In the genomic region with DNA sequence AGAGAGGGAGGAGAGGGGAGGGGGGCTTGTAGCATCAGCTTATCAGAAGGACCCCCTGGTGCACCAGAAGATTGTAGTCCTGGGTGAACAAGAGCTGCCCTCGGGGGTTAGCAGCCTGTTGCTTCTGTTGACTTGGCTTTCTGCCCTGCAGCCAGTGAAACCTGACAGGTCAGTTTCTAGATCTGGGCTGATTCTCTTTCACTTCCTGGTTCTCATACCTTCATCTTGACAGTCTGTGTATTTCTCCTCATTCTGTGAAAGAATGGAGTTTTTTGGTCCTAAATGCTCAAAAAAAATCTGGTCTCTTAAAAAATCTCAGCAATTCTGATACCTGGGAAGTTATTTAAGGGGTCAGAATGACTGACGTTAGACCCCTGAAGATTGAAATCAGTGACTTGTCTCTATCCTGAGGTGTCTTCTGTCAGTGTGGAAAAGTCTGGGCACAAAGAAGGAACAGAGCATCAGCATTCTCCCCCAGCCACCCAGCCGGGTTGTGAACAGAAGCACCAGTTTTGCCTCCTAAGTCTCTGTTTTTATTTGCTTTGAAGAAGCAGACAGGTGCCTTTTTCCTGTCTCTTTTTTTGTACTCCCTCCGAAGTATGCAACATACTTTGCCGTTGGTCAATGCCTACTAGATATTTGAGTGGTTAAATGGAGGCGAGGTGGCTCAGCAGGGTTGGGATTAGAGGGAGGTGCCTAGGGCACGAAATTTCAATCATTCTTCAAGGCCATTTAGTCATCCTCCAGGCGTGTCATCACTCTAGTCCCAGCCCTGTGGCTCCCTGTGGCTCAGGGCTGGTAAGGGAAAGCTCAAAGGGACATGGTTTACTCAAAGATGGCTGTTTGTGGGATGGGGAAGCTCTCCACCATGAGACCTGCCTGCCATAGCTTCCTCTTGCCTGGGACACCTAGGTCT, we compare ENCODE assay signal across 9 cellular contexts. TPM values are rescaled to one million over a fixed set of nuclear protein-coding genes. Genes with fewer than 3 reads are reported as not detected.
DNase-seq lines count a peak whose midpoint lies in the region; ATAC-seq, FAIRE-seq and TF ChIP-seq lines count a peak whose summit lies in the region.
"Had no signal": no experiment of that assay in that cellular context is flagged by ENCODE, and none has a peak within 500 bp of the region (broad histone marks: within the 10 kb centered on the region; RNA-seq: fewer than 3 reads in every experiment).

No MANE protein-coding gene starts in this region.

- no peak overlapping the region for H3K23ac ChIP-seq in H1 (ENCODE audit: insufficient read length)

- no peak overlapping the region for H2AFZ ChIP-seq in H1 (ENCODE audit: low read length)

- H3K4me1 ChIP-seq in A549 (peaks cover 27% of the 10 kb centered on the region), H1 (replicated peaks in 1 of 4; ENCODE audit: control insufficient read depth in 3 of 4, insufficient read depth in 4 of 4, low read length in 3 of 4) (peaks cover 11 to 21% (median 17%) of the 10 kb centered on the region in 4 experiments; a peak in 6 of 7 replicates), suprapubic skin (peaks cover 49% of the 10 kb centered on the region)

- no peaks in the 10 kb centered on the region for H3K23me2 ChIP-seq in H1 (ENCODE audit: low read depth, low read length)

- H3K79me2 ChIP-seq in H1 (ENCODE audit: control insufficient read depth in 1 of 2, insufficient read depth in 2 of 2, low read length in 2 of 2): peaks cover 0 to 74% of the 10 kb centered on the region in 2 experiments; a peak in 3 of 4 replicates

- TF ChIP-seq POLR2A in A549 (IDR thresholded peaks at IDR 0.05; ENCODE audit: low read length) (no peak), H1 (IDR thresholded peaks at IDR 0.05; ENCODE audit: control extremely low read depth in 1 of 2, low read depth in 2 of 2, low read length in 2 of 2) (no peak), suprapubic skin (IDR thresholded peaks at IDR 0.05) (no peak)

- POLR2A ChIA-PET in A549 (lab: Yijun Ruan, JAX): no interaction called here
- POLR2A ChIA-PET in H1 (lab: Charles Lee; ENCODE audit: partially characterized antibody): interaction anchor here (1.0 to 2.2 kb wide), 6 partner anchors 9 to 57 kb away, joined by 3 to 7 read pairs (median 4); no protein-coding TSS in a partner anchor

- H3K4ac ChIP-seq in H1 (replicated peaks; ENCODE audit: insufficient read length, low read depth, low read length): no peak overlapping the region

- no peak overlapping the region for H4K5ac ChIP-seq in H1 (ENCODE audit: insufficient read length, low read depth, low read length)

- peaks cover 0 to 15% of the 10 kb centered on the region in 2 experiments for H4K20me1 ChIP-seq in H1 (replicated peaks in 1 of 2; ENCODE audit: control insufficient read depth in 1 of 2, insufficient read depth in 2 of 2, low read length in 2 of 2)

- ATAC-seq in A549: peak; percentile 75 to 77
- peak; percentile 31 for ATAC-seq in GM18520 (IDR thresholded peaks at IDR 0.05; ENCODE audit: unreplicated experiment)
- ATAC-seq in HG02938 (IDR thresholded peaks at IDR 0.05; ENCODE audit: unreplicated experiment): peak; percentile 46

- H2BK12ac ChIP-seq in H1 (ENCODE audit: low read depth, low read length): no peak overlapping the region

- TF ChIP-seq CTCF in A549 (IDR thresholded peaks at IDR 0.05) (no peak), H1 (IDR thresholded peaks at IDR 0.05; ENCODE audit: control extremely low read depth in 1 of 3, insufficient read depth in 1 of 3, low read depth in 1 of 3, low read length in 3 of 3) (no peak), suprapubic skin (IDR thresholded peaks at IDR 0.05) (no peak)

- no peaks in the 10 kb centered on the region for H3K27me3 ChIP-seq in H1 (replicated peaks in 1 of 4; ENCODE audit: control insufficient read depth in 3 of 4, extremely low read depth in 1 of 4, insufficient read depth in 3 of 4, low read length in 3 of 4)
- no peaks in the 10 kb centered on the region for H3K27me3 ChIP-seq in suprapubic skin

- no peak overlapping the region for H4K91ac ChIP-seq in H1 (replicated peaks; ENCODE audit: insufficient read length, low read length)

- TF ChIP-seq EP300 in A549 (IDR thresholded peaks at IDR 0.05) (no peak), H1 (IDR thresholded peaks at IDR 0.05; ENCODE audit: borderline replicate concordance in 1 of 2, low read depth in 2 of 2, low read length in 2 of 2) (no peak), suprapubic skin (IDR thresholded peaks at IDR 0.05) (no peak)

- no peak overlapping the region for H3K56ac ChIP-seq in H1 (replicated peaks; ENCODE audit: insufficient read length, low read depth, low read length)

- H2BK120ac ChIP-seq in H1 (replicated peaks; ENCODE audit: low read depth, low read length): no peak overlapping the region

- H3K36me3 ChIP-seq in H1 (ENCODE audit: control insufficient read depth in 2 of 4, insufficient read depth in 4 of 4, low read length in 3 of 4): peaks cover 11 to 33% (median 15%) of the 10 kb centered on the region in 4 experiments; a peak in 7 of 8 replicates
- H3K36me3 ChIP-seq in suprapubic skin: no peaks in the 10 kb centered on the region

- H2BK20ac ChIP-seq in H1 (ENCODE audit: low read length): no peak overlapping the region

- H3K9me3 ChIP-seq in A549: no peaks in the 10 kb centered on the region
- no peaks in the 10 kb centered on the region for H3K9me3 ChIP-seq in H1 (ENCODE audit: insufficient read depth in 2 of 2, low read depth in 1 of 2, low read length in 1 of 2)
- H3K9me3 ChIP-seq in suprapubic skin: no peaks in the 10 kb centered on the region

- FAIRE-seq in A549 (lab: Jason Lieb, UNC) (no peak), H1 (lab: Jason Lieb, UNC) (no peak)
- FAIRE-seq: endometrium had no signal

- H3K27ac ChIP-seq in A549: peak overlapping the region; percentile 9 to 23; a peak in 3 of 6 replicates
- H3K27ac ChIP-seq in H1 (ENCODE audit: low read depth, low read length): no peak overlapping the region
- peak overlapping the region; percentile 78 for H3K27ac ChIP-seq in suprapubic skin

- H3K14ac ChIP-seq in H1 (ENCODE audit: insufficient read length): no peak overlapping the region

- peaks cover 21% of the 10 kb centered on the region; the same call in 1 of the 2 replicates for H3K79me1 ChIP-seq in H1 (ENCODE audit: low read depth, low read length)

- DNase-seq in A549 (ENCODE audit: low read depth in 1 of 2, low spot score in 1 of 2) (peak; percentile 43 to 50), NCI-H2107 treated with DMSO at 0.1 percent for 48 hours (lab: John Stamatoyannopoulos, UW; ENCODE audit: unreplicated experiment) (peak; percentile 37), H1 (ENCODE audit: low read depth in 1 of 2, low spot score in 2 of 2) (no peak), suprapubic skin (ENCODE audit: low spot score in 2 of 2) (peak in 1 of 2 donors; percentile 72), AG08396 (ENCODE audit: low spot score) (no peak)
- DNase-seq in activated CD4-positive, CD25-positive, alpha-beta regulatory T cell treated with anti-CD3 and anti-CD28 coated beads, Interleukin-2, amount 50 U/mL, for 72 hours: no peak

- no peak overlapping the region; the same call in 1 of the 2 replicates for H4K8ac ChIP-seq in H1 (ENCODE audit: extremely low read depth, insufficient read depth, low read length)

- H3K4me2 ChIP-seq in A549 (peak overlapping the region; percentile 49), H1 (ENCODE audit: insufficient read depth in 1 of 2, low read depth in 2 of 2, low read length in 2 of 2) (peak overlapping the region in 1 of 2 experiments; percentile 2; a peak in 1 of 4 replicates)

- no peak overlapping the region for H2AK5ac ChIP-seq in H1 (ENCODE audit: low read depth, low read length)

- WGBS in A549 (ENCODE audit: missing lambda C conversion rate): 34% methylated on average over 8 of the region's 8 CpGs
- WGBS in H1 (ENCODE audit: extremely low coverage in 1 of 2, insufficient coverage in 1 of 2, insufficient read length in 1 of 2, insufficient replicate concordance in 2 of 2, low coverage in 1 of 2, low lambda C conversion rate in 2 of 2, missing lambda C conversion rate in 1 of 2), 2 experiments: 84% methylated on average over 8 of the region's 8 CpGs; no CpG with 5 or more reads in 1 of the 2 experiments
- WGBS in suprapubic skin: 36% methylated on average over 8 of the region's 8 CpGs

- no peak overlapping the region for H2BK15ac ChIP-seq in H1 (ENCODE audit: low read length)

- H3K4me3 ChIP-seq in A549 (no peak overlapping the region), H1 (ENCODE audit: extremely low read depth in 1 of 4, insufficient read depth in 2 of 4, low read depth in 3 of 4, low read length in 4 of 4) (no peak overlapping the region), suprapubic skin (no peak overlapping the region)

- H3K18ac ChIP-seq in H1 (ENCODE audit: extremely low read depth, low read length): no peak overlapping the region

- peak overlapping the region; percentile 64; the same call in 1 of the 2 replicates for H2BK5ac ChIP-seq in H1 (ENCODE audit: low read depth, low read length)

- TF ChIP-seq RAD21 in A549 (conservative IDR thresholded peaks at IDR 0.05 in 1 of 2, IDR thresholded peaks at IDR 0.05 in 1 of 2): no peak
- TF ChIP-seq RAD21 in H1 (IDR thresholded peaks at IDR 0.05 in 1 of 2, conservative IDR thresholded peaks at IDR 0.05 in 1 of 2; ENCODE audit: low read depth in 2 of 2, low read length in 2 of 2): no peak

- H3K9ac ChIP-seq in H1 (replicated peaks in 1 of 4; ENCODE audit: extremely low read depth in 1 of 4, low read depth in 3 of 4, low read length in 3 of 4): no peak overlapping the region; a peak in 1 of 7 replicates

- CTCF ChIA-PET in A549 (lab: Yijun Ruan, JAX): interaction anchor here (0.9 to 1.0 kb wide), 3 partner anchors 48 to 152 kb away, joined by 3 read pairs; no protein-coding TSS in a partner anchor
- CTCF ChIA-PET in H1 (lab: Charles Lee; ENCODE audit: partially characterized antibody): interaction anchor here (0.9 to 1.4 kb wide), 4 partner anchors 10 to 57 kb away, joined by 3 to 6 read pairs (median 5); no protein-coding TSS in a partner anchor

TF ChIP-seq in A549, 52 proteins besides CTCF, POLR2A, EP300 and RAD21 (continues in another document):
- TF ChIP-seq CEBPB (IDR thresholded peaks at IDR 0.05): no peak

RNA-seq across cellular contexts. Expression of gene TTC9, which starts 24.0 kb away (rescaled TPM):
- 2.0 TPM in 2 replicates for polyA plus RNA-seq in A549 (2011; rRNA removed)
- 0.93 and 1.2 TPM in 2 replicates for polyA plus RNA-seq in A549 (2012; cell fraction: cytosol; rRNA removed)
- polyA plus RNA-seq in A549 (2012; cell fraction: nucleus; rRNA removed): 0.83 and 0.86 TPM in 2 replicates
- polyA plus RNA-seq in A549 (2017; fragmentation: RNase III; extraction: RNeasy Plus Mini Kit Qiagen cat#74134 plus additional on column Dnase treatment): 1.3 to 1.7 TPM (median 1.3 TPM) in 3 replicates
- 1.3 and 2.0 TPM in 2 replicates for polyA minus RNA-seq in A549 (2011; rRNA and poly(A)+ RNA removed)
- total RNA-seq in H1 (2021; fragmentation: NEBNext Ultra II Directional; extraction: Animal tissue kit (Norgen Biotek cat#: 25700)): 27.3 and 29.5 TPM in 2 replicates
- 16.5 and 21.0 TPM in 2 replicates for polyA plus RNA-seq in H1 (2011; rRNA removed)
- 17.9 TPM for polyA plus RNA-seq in H1 (2011; cell fraction: cytosol; rRNA removed)
- 15.4 TPM for polyA plus RNA-seq in H1 (2011; cell fraction: nucleus; rRNA removed)
- polyA plus RNA-seq in H1 (2012, experiment 1 of 2): 19.8 to 23.0 TPM (median 20.7 TPM) in 4 replicates
- 9.0 TPM for polyA plus RNA-seq in H1 (2012, experiment 2 of 2)
- 19.0 TPM for polyA plus RNA-seq in H1 (2013, experiment 1 of 2)
- 19.0 TPM for polyA plus RNA-seq in H1 (2013, experiment 2 of 2)
- 26.2 and 28.0 TPM in 2 replicates for polyA minus RNA-seq in H1 (2011; rRNA and poly(A)+ RNA removed)
- polyA minus RNA-seq in H1 (2011; cell fraction: cytosol; rRNA and poly(A)+ RNA removed): 13.6 TPM
- 15.7 TPM for polyA minus RNA-seq in H1 (2011; cell fraction: nucleus; rRNA and poly(A)+ RNA removed)
- 1 to 10 TPM; 3.6 to 8.7 (median 4.7) TPM for total RNA-seq in suprapubic skin

Comparison
In these comparisons a context has a peak if more than half of its experiments do, and no peak if none do; other contexts are left out.
1. DNase-seq: peak in A549 (2 of 2) and NCI-H2107 treated with DMSO at 0.1 percent for 48 hours (single experiment); none in H1 (0 of 2), activated CD4-positive, CD25-positive, alpha-beta regulatory T cell treated with anti-CD3 and anti-CD28 coated beads, Interleukin-2, amount 50 U/mL, for 72 hours (single experiment) and AG08396 (single experiment).
2. Peak in every context shown above with its lines, with median percentiles within 50 percentile points of each other: ATAC-seq.